8 cellular contexts compared by ENCODE assay signal in genomic region chr19:55146648-55147218, GRCh38. TPM values are rescaled to one million over a fixed set of nuclear protein-coding genes. Genes with fewer than 3 reads are reported as not detected.
DNase-seq lines count a peak whose midpoint lies in the region; ATAC-seq, FAIRE-seq and TF ChIP-seq lines count a peak whose summit lies in the region.

No MANE protein-coding gene starts in this region.

- H3K27me3 ChIP-seq in astrocyte (ENCODE audit: insufficient read depth, low read length) (peaks cover 38% of the 10 kb centered on the region), osteoblast (ENCODE audit: insufficient read depth, low read length) (peaks cover 50% of the 10 kb centered on the region)
- H3K27me3 ChIP-seq in CD4-positive, alpha-beta memory T cell (ENCODE audit: insufficient read depth, low read length), result peaks cover 16% of the 10 kb centered on the region

- H3K9me3 Mint-ChIP-seq in astrocyte (ENCODE audit: unreplicated experiment), result peaks cover 2% of the 10 kb centered on the region
- peaks cover 0 to 5% (median under 1%) of the 10 kb centered on the region in 8 donors for H3K9me3 Mint-ChIP-seq in CD4-positive, alpha-beta memory T cell
- no peaks in the 10 kb centered on the region for H3K9me3 Mint-ChIP-seq in natural killer cell

- H4K20me1 ChIP-seq in astrocyte (ENCODE audit: insufficient read depth, low read length) (no peaks in the 10 kb centered on the region), osteoblast (ENCODE audit: insufficient read depth, low read length) (no peaks in the 10 kb centered on the region)

- H3K4me3 ChIP-seq in astrocyte (ENCODE audit: insufficient read depth, low read depth, low read length), result no peak overlapping the region
- no peak overlapping the region for H3K4me3 ChIP-seq in osteoblast (ENCODE audit: insufficient read depth, low read length)
- no peak overlapping the region for H3K4me3 ChIP-seq in CD4-positive, alpha-beta memory T cell (ENCODE audit: low read length in 2 of 2)

- peaks cover 2% of the 10 kb centered on the region for H3K4me1 ChIP-seq in astrocyte (ENCODE audit: insufficient read depth, low read length)
- H3K4me1 ChIP-seq in osteoblast (ENCODE audit: insufficient read depth, low read length), result no peaks in the 10 kb centered on the region
- H3K4me1 ChIP-seq in CD4-positive, alpha-beta memory T cell (ENCODE audit: insufficient read depth, low read length), result peaks cover 3% of the 10 kb centered on the region

- no peaks in the 10 kb centered on the region for H3K79me2 ChIP-seq in astrocyte (ENCODE audit: insufficient read depth, low read length)
- H3K79me2 ChIP-seq in osteoblast (ENCODE audit: insufficient read depth, low read length), result no peaks in the 10 kb centered on the region

- TF ChIP-seq CTCF in astrocyte (IDR thresholded peaks at IDR 0.05; ENCODE audit: insufficient read depth, low read depth, low read length) (no peak), osteoblast (IDR thresholded peaks at IDR 0.05; ENCODE audit: extremely low read depth, low read depth, low read length) (no peak), natural killer cell (IDR thresholded peaks at IDR 0.05) (no peak)

- H3K36me3 Mint-ChIP-seq in astrocyte (ENCODE audit: low read depth, unreplicated experiment) (no peaks in the 10 kb centered on the region), natural killer cell (no peaks in the 10 kb centered on the region)
- H3K36me3 Mint-ChIP-seq in CD4-positive, alpha-beta memory T cell, result no peaks in the 10 kb centered on the region

- H3K36me3 ChIP-seq in astrocyte (ENCODE audit: insufficient read depth, low read length) (no peaks in the 10 kb centered on the region), osteoblast (ENCODE audit: insufficient read depth, low read length) (no peaks in the 10 kb centered on the region)
- H3K36me3 ChIP-seq in CD4-positive, alpha-beta memory T cell (ENCODE audit: insufficient read depth, low read length), result no peaks in the 10 kb centered on the region

- intact Hi-C loops in CD4-positive, alpha-beta memory T cell (cut with micrococcal nuclease), result no loop called here
- intact Hi-C loops in natural killer cell (cut with micrococcal nuclease), result no loop called here

- peak; percentile 55 for DNase-seq in G401 (ENCODE audit: low spot score)
- peak; percentile 86 for DNase-seq in NCI-H146 treated with DMSO at 0.1 percent for 48 hours (lab: John Stamatoyannopoulos, UW; ENCODE audit: unreplicated experiment)
- DNase-seq in astrocyte (ENCODE audit: low read depth), result no peak
- DNase-seq in osteoblast (ENCODE audit: insufficient read length, low spot score, missing footprints), result peak; percentile 64
- DNase-seq in CD4-positive, alpha-beta memory T cell, result no peak
- DNase-seq in natural killer cell, result no peak
- no peak for DNase-seq in dedifferentiated amniotic fluid mesenchymal stem cell (ENCODE audit: extremely low spot score)

- H3K27ac ChIP-seq in astrocyte (ENCODE audit: low read depth, low read length), result no peak overlapping the region
- H3K27ac ChIP-seq in osteoblast (ENCODE audit: low read depth, low read length), result no peak overlapping the region
- H3K27ac ChIP-seq in CD4-positive, alpha-beta memory T cell (ENCODE audit: low read depth, low read length), result no peak overlapping the region

- POLR2A ChIA-PET in CD4-positive, alpha-beta memory T cell (lab: Charles Lee; ENCODE audit: partially characterized antibody), result no interaction called here

- H2AFZ ChIP-seq in astrocyte (ENCODE audit: low read depth, low read length) (peak overlapping the region; percentile 41), osteoblast (ENCODE audit: low read length) (no peak overlapping the region)

- ATAC-seq in natural killer cell (no peak), GM21786 (IDR thresholded peaks at IDR 0.05; ENCODE audit: unreplicated experiment) (no peak)

- no peak overlapping the region for H3K9ac ChIP-seq in astrocyte (ENCODE audit: low read length)

- H3K9me3 ChIP-seq in astrocyte (ENCODE audit: insufficient read depth, low read depth, low read length) (no peaks in the 10 kb centered on the region), osteoblast (ENCODE audit: low read depth, low read length) (no peaks in the 10 kb centered on the region)
- no peaks in the 10 kb centered on the region for H3K9me3 ChIP-seq in CD4-positive, alpha-beta memory T cell (ENCODE audit: control insufficient read depth in 1 of 2, low read length in 2 of 2)

- in situ Hi-C loops in G401 (cut with HindIII; ENCODE audit: low sequenced_read_pairs), result no loop called here

- H3K27ac Mint-ChIP-seq in astrocyte (ENCODE audit: unreplicated experiment) (no peak overlapping the region), natural killer cell (no peak overlapping the region)
- no peak overlapping the region for H3K27ac Mint-ChIP-seq in CD4-positive, alpha-beta memory T cell

- H3K27me3 Mint-ChIP-seq in astrocyte (ENCODE audit: low read depth, unreplicated experiment), result peaks cover 41% of the 10 kb centered on the region
- H3K27me3 Mint-ChIP-seq in CD4-positive, alpha-beta memory T cell, result peaks cover 28 to 45% of the 10 kb centered on the region in 2 donors
- H3K27me3 Mint-ChIP-seq in natural killer cell (ENCODE audit: low read depth in 2 of 2), result peaks cover 28 to 37% of the 10 kb centered on the region in 2 donors

- H3K4me3 Mint-ChIP-seq in astrocyte (ENCODE audit: unreplicated experiment) (no peak overlapping the region), natural killer cell (no peak overlapping the region)
- no peak overlapping the region for H3K4me3 Mint-ChIP-seq in CD4-positive, alpha-beta memory T cell

- CTCF ChIA-PET in CD4-positive, alpha-beta memory T cell (lab: Charles Lee; ENCODE audit: partially characterized antibody), result interaction anchor here (1.5 kb wide), 1 partner anchor 357 kb away, joined by 4 read pairs; no protein-coding TSS in a partner anchor

- H3K4me2 ChIP-seq in astrocyte (ENCODE audit: low read length), result peak overlapping the region; percentile 30
- H3K4me2 ChIP-seq in osteoblast (ENCODE audit: insufficient read depth, low read length), result no peak overlapping the region

- FAIRE-seq in astrocyte (lab: Jason Lieb, UNC), result no peak

- H3K4me1 Mint-ChIP-seq in astrocyte (ENCODE audit: low read depth, unreplicated experiment) (peaks cover 2% of the 10 kb centered on the region), natural killer cell (peaks cover 3 to 7% of the 10 kb centered on the region in 2 donors)
- H3K4me1 Mint-ChIP-seq in CD4-positive, alpha-beta memory T cell, result peaks cover 3 to 11% (median 8%) of the 10 kb centered on the region in 4 donors

RNA-seq across cellular contexts. Expression of gene TNNT1, which starts 2.3 kb away (rescaled TPM):
- 423 and 463 TPM in 2 replicates for total RNA-seq in G401 (2014; rRNA removed; shearing (Covaris generic))
- total RNA-seq in astrocyte, result 7.1 and 8.3 TPM in 2 replicates
- total RNA-seq in osteoblast, result 0.29 TPM in 1 of 2 replicates, not detected in the other
- total RNA-seq in CD4-positive, alpha-beta memory T cell, result not detected
- not detected for polyA plus RNA-seq in CD4-positive, alpha-beta memory T cell
- total RNA-seq in natural killer cell, result under 1 TPM in 1 of 3 donors, not detected in 2; 0.94 TPM

RNA-seq across cellular contexts. Expression of gene TNNI3, which starts 10.8 kb away (rescaled TPM):
- total RNA-seq in G401 (2014; rRNA removed; shearing (Covaris generic)), result 13.5 and 25.2 TPM in 2 replicates
- total RNA-seq in astrocyte (not detected in 2 replicates), osteoblast (not detected in 2 replicates), natural killer cell (under 1 TPM in 1 of 3 donors, not detected in 2; 0.94 TPM)
- not detected for total RNA-seq in CD4-positive, alpha-beta memory T cell
- not detected for polyA plus RNA-seq in CD4-positive, alpha-beta memory T cell

RNA-seq across cellular contexts. Expression of gene DNAAF3, which starts 19.7 kb away (rescaled TPM):
- total RNA-seq in G401 (2014; rRNA removed; shearing (Covaris generic)), result 25.2 and 37.7 TPM in 2 replicates
- total RNA-seq in astrocyte, result 1.3 and 1.8 TPM in 2 replicates
- 0.59 and 0.72 TPM in 2 replicates for total RNA-seq in osteoblast
- not detected for total RNA-seq in CD4-positive, alpha-beta memory T cell
- polyA plus RNA-seq in CD4-positive, alpha-beta memory T cell, result under 1 TPM in 1 of 2 donors, not detected in 1; 0.93 TPM
- total RNA-seq in natural killer cell, result not detected

RNA-seq across cellular contexts. Expression of gene PPP1R12C, which starts 29.3 kb away (rescaled TPM):
- 77.4 and 81.7 TPM in 2 replicates for total RNA-seq in G401 (2014; rRNA removed; shearing (Covaris generic))
- total RNA-seq in astrocyte (79.7 and 86.2 TPM in 2 replicates), osteoblast (49.2 and 55.0 TPM in 2 replicates), natural killer cell (100 to 1,000 TPM; 162 to 178 (median 174) TPM)
- total RNA-seq in CD4-positive, alpha-beta memory T cell, result 100 to 1,000 TPM; 165 TPM
- polyA plus RNA-seq in CD4-positive, alpha-beta memory T cell, result 1 to 10 TPM; 1.4 to 9.5 TPM

RNA-seq across cellular contexts. Expression of gene SYT5, which starts 33.4 kb away (rescaled TPM):
- total RNA-seq in G401 (2014; rRNA removed; shearing (Covaris generic)), result 0.85 and 1.2 TPM in 2 replicates
- total RNA-seq in astrocyte (1.1 and 1.9 TPM in 2 replicates), osteoblast (not detected in 2 replicates), natural killer cell (1 to 10 TPM; 4.9 to 6.1 (median 5.3) TPM)
- not detected for total RNA-seq in CD4-positive, alpha-beta memory T cell
- polyA plus RNA-seq in CD4-positive, alpha-beta memory T cell, result under 1 TPM; 0.29 to 0.59 TPM

Comparison
In these comparisons a context has a peak if more than half of its experiments do, and no peak if none do; other contexts are left out.
1. DNase-seq: peak in G401 (single experiment), NCI-H146 treated with DMSO at 0.1 percent for 48 hours (single experiment) and osteoblast (single experiment); none in astrocyte (single experiment), CD4-positive, alpha-beta memory T cell (0 of 5), natural killer cell (single experiment) and dedifferentiated amniotic fluid mesenchymal stem cell (single experiment).
2. RNA of gene TNNT1, which starts 2.3 kb away (total RNA-seq): 423 to 463 TPM in G401; 7.1 to 8.3 TPM in astrocyte, 0.94 TPM in natural killer cell, 0.29 TPM in osteoblast and not detected in CD4-positive, alpha-beta memory T cell; every median in the first group is over 10 times any median in the second.